ENCODE assay signal across 1 cellular context in genomic region chr3:57385498-57385897, GRCh38.
A peak's percentile ranks its signal among the peaks of the same experiment; 100 is the strongest.
TF ChIP-seq lines count a peak whose summit lies in the region.

No MANE protein-coding gene starts in this region.

TF ChIP-seq in HepG2, 621 proteins besides CTCF, POLR2A, EP300 and RAD21 (continued from another document):
- 0 out of 2 replicates have a peak, but pooled peaks have one; percentile 49 for TF ChIP-seq NFKBIZ (CRISPR knock-in tag; IDR thresholded peaks at IDR 0.05)
- 0 out of 2 replicates have a peak, but pooled peaks have one; percentile 57 for TF ChIP-seq ZNF512B (CRISPR knock-in tag; IDR thresholded peaks at IDR 0.05; ENCODE audit: borderline replicate concordance)
- TF ChIP-seq GATA4 (IDR thresholded peaks at IDR 0.05; ENCODE audit: borderline replicate concordance, low read depth) = 0 out of 2 replicates have a peak, but pooled peaks have one; percentile 33
- TF ChIP-seq TCF7 (IDR thresholded peaks at IDR 0.05; ENCODE audit: low read depth) = peak; percentile 45; the same call in 1 of the 2 replicates
- no peak for TF ChIP-seq BRCA1 (CRISPR knock-in tag; IDR thresholded peaks at IDR 0.05)
- TF ChIP-seq GABPB1 (CRISPR knock-in tag; IDR thresholded peaks at IDR 0.05) = 0 out of 2 replicates have a peak, but pooled peaks have one; percentile 19
